ENCODE assay signal across 8 cellular contexts in genomic region chr3:11643212-11644087, GRCh38. TPM values are rescaled to one million over a fixed set of nuclear protein-coding genes. Genes with fewer than 3 reads are reported as not detected.
DNase-seq lines count a peak whose midpoint lies in the region; ATAC-seq and TF ChIP-seq lines count a peak whose summit lies in the region.

VGLL4 (minus strand) TSS chr3:11643915; CDS start chr3:11643518, 397 bp downstream.

- H3K27me3 ChIP-seq in dorsolateral prefrontal cortex (no peaks in the 10 kb centered on the region), right lobe of liver (no peaks in the 10 kb centered on the region)

- peak; percentile 80 for TF ChIP-seq POLR2A in right lobe of liver (IDR thresholded peaks at IDR 0.05)

- TF ChIP-seq CTCF in dorsolateral prefrontal cortex (IDR thresholded peaks at IDR 0.05 in 54 of 56, conservative IDR thresholded peaks at IDR 0.05 in 2 of 56; ENCODE audit: low read depth in 1 of 56, partially characterized antibody in 56 of 56), result peak in 30 of 56 donors; percentile 10 to 54 (median 28)
- peak in 2 of 4 donors; percentile 5 to 14 for TF ChIP-seq CTCF in right lobe of liver (IDR thresholded peaks at IDR 0.05)

- H3K27ac ChIP-seq in dorsolateral prefrontal cortex (peak within 1 kb of the TSS; percentile 51 to 98 (median 95)), right lobe of liver (peak within 1 kb of the TSS; percentile 70 to 96 (median 75))

- peak; percentile 51 for ATAC-seq in GM19035 (IDR thresholded peaks at IDR 0.05; ENCODE audit: unreplicated experiment)
- ATAC-seq in HG03354 (IDR thresholded peaks at IDR 0.05; ENCODE audit: poor library complexity, severe bottlenecking, unreplicated experiment), result peak; percentile 48
- peak; percentile 83 to 92 (median 88) for ATAC-seq in right lobe of liver

- DNase-seq in AG20443 (ENCODE audit: low spot score) (peak; percentile 91), NCI-H748 treated with DMSO at 0.1 percent for 48 hours (lab: John Stamatoyannopoulos, UW) (peak; percentile 53), dorsolateral prefrontal cortex (peak; percentile 82 to 93 (median 90)), right lobe of liver (peak; percentile 91 to 92 (median 92))
- DNase-seq in activated CD4-positive, alpha-beta T cell treated with anti-CD3 and anti-CD28 coated beads, Interleukin-2, amount 50 U/mL, for 24 hours (ENCODE audit: low read depth in 1 of 2, low spot score in 1 of 2), result peak; percentile 34 to 63
- peak; percentile 74 for DNase-seq in stimulated activated CD4-positive, alpha-beta T cell treated with anti-CD3 and anti-CD28 coated beads, Interleukin-4, amount 100 ng/mL, for 24 hours

- H3K4me1 ChIP-seq in right lobe of liver, result no peaks in the 10 kb centered on the region

- intact Hi-C loops in dorsolateral prefrontal cortex (cut with DNase I) (loop anchor here (2.0 to 10.0 kb wide), 7 partner anchors 51 to 261 kb away; no protein-coding TSS in a partner anchor), right lobe of liver (cut with DNase I) (no loop called here)

- H3K9me3 ChIP-seq in right lobe of liver, result no peaks in the 10 kb centered on the region

- H3K4me3 ChIP-seq in dorsolateral prefrontal cortex (peak within 1 kb of the TSS; percentile 48 to 89 (median 74)), right lobe of liver (peak within 1 kb of the TSS; percentile 66 to 71 (median 68))

- no peaks in the 10 kb centered on the region for H3K36me3 ChIP-seq in right lobe of liver

- WGBS in right lobe of liver (ENCODE audit: insufficient coverage, low coverage, low lambda C conversion rate, missing lambda C conversion rate), result under 1% methylated on average over 24 of the region's 42 CpGs

RNA-seq across cellular contexts. Expression of gene VGLL4, which starts in this region (rescaled TPM):
- total RNA-seq in dorsolateral prefrontal cortex, result 10 to 100 TPM; 41.2 to 97.0 (median 59.1) TPM
- total RNA-seq in right lobe of liver, result 10 to 100 TPM; 10.4 to 22.4 (median 15.2) TPM

Comparison
In these comparisons a context has a peak if more than half of its experiments do, and no peak if none do; other contexts are left out.
1. Peak in every context shown above with its lines: DNase-seq, ATAC-seq, H3K4me3 ChIP-seq and H3K27ac ChIP-seq.
2. intact Hi-C loops: an anchor here in dorsolateral prefrontal cortex (2.0 to 10.0 kb wide); none called in right lobe of liver.